ENCODE assay signal across 8 cellular contexts in the genomic region with DNA sequence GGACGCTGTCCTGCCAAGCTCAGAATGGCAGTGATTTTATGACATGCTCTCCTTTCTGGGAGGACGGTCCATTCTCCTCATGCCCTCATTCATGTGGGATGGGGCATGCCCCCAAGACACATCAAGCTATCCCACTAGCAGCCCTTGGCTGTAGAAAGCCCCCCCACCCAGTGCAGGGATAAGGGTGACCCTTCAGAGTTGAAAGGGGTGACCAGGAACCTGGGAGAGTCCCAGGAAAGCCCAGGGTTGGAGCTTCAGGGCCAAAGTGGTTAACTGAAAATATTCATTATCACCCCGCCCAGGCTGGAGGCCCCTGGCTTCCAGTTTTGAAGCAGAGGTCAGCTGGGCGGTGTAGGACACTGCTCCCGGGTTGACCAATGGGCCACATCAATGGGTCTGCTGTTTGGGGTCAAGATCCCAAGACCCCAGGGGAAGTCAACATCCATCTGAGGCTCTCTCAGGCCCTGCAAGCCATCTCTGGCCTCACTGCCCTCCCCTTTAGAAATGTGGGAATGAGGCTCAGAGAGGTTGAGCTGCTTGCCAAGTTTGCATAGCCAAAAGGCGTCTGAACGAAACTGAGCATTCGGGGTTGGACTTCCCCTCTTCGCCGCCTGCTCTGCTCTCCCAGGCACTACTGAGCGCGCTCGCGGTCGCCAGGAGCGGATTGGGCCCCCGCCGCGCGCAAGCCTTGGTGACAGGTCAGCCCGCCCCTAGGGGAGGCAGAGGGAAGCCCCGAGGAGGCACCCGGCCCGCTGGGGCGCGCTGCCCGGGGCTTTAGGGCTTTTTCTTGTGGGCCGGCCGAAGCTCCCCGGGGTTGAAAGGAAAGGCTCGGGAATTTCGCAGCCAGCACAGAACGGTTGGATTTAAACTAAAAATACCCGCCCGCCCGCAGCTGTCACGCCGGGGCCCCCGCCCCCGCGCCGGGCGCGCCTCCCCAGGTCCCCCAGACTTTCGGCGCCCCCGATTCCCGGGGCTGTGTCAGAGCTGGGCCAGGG. TPM values are rescaled to one million over a fixed set of nuclear protein-coding genes. Genes with fewer than 3 reads are reported as not detected.
DNase-seq lines count a peak whose midpoint lies in the region; ATAC-seq and TF ChIP-seq lines count a peak whose summit lies in the region.

No MANE protein-coding gene starts in this region.

- 5% methylated on average over 48 of the region's 48 CpGs for WGBS in urinary bladder

- POLR2A ChIA-PET in CD8-positive, alpha-beta memory T cell (lab: Charles Lee), result interaction anchor here (1.1 to 2.2 kb wide), 3 partner anchors 12 to 52 kb away, joined by 3 to 16 read pairs (median 4); partner anchors contain the start of gene GLRX5
- POLR2A ChIA-PET in RWPE1 (lab: Yijun Ruan, JAX; ENCODE audit: low non-redundant PET), result no interaction called here

- peaks cover 68% of the 10 kb centered on the region for H3K4me1 ChIP-seq in CD8-positive, alpha-beta memory T cell (ENCODE audit: insufficient read depth, low read length)
- H3K4me1 ChIP-seq in urinary bladder (ENCODE audit: insufficient read depth), result peaks cover 3% of the 10 kb centered on the region

- H3K4me1 Mint-ChIP-seq in CD8-positive, alpha-beta memory T cell, result peaks cover 66 to 83% (median 75%) of the 10 kb centered on the region in 3 donors

- H3K27me3 Mint-ChIP-seq in CD8-positive, alpha-beta memory T cell, result no peaks in the 10 kb centered on the region

- H3K27me3 ChIP-seq in CD8-positive, alpha-beta memory T cell (ENCODE audit: insufficient read depth, low read length, poor library complexity, severe bottlenecking), result no peaks in the 10 kb centered on the region

- H3K9me3 Mint-ChIP-seq in CD8-positive, alpha-beta memory T cell, result no peaks in the 10 kb centered on the region

- peak; percentile 41; the same call in 1 of the 2 replicates for TF ChIP-seq CTCF in RWPE1 (conservative IDR thresholded peaks at IDR 0.05; ENCODE audit: low read depth)

- H3K9me3 ChIP-seq in CD8-positive, alpha-beta memory T cell (ENCODE audit: low read length), result no peaks in the 10 kb centered on the region

- peak; percentile 79 to 86 (median 81) for DNase-seq in CD8-positive, alpha-beta memory T cell
- DNase-seq in RWPE1 (ENCODE audit: low spot score), result no peak
- peak; percentile 78 for DNase-seq in activated gamma-delta T cell treated with Interleukin-2 at 50 U/mL for 16 hours
- peak in 40 of 42 donors; percentile 45 to 87 (median 76) for DNase-seq in head of caudate nucleus
- peak; percentile 92 for DNase-seq in posterior vena cava (ENCODE audit: low spot score)

- no peaks in the 10 kb centered on the region for H3K36me3 ChIP-seq in CD8-positive, alpha-beta memory T cell (ENCODE audit: insufficient read depth, low read length)
- H3K36me3 ChIP-seq in urinary bladder (ENCODE audit: insufficient read depth), result no peaks in the 10 kb centered on the region

- peak overlapping the region; percentile 44 for H3K27ac ChIP-seq in CD8-positive, alpha-beta memory T cell (ENCODE audit: low read depth, low read length)
- peak overlapping the region; percentile 79 for H3K27ac ChIP-seq in RWPE1
- H3K27ac ChIP-seq in urinary bladder (ENCODE audit: low read depth), result peak overlapping the region; percentile 14

- CTCF ChIA-PET in CD8-positive, alpha-beta memory T cell (lab: Charles Lee), result interaction anchor here (0.7 to 3.1 kb wide), 16 partner anchors 11 to 71 kb away, joined by 3 to 22 read pairs (median 4); no protein-coding TSS in a partner anchor
- CTCF ChIA-PET in RWPE1 (lab: Yijun Ruan, JAX), result interaction anchor here (0.5 to 4.3 kb wide), 9 partner anchors 32 to 336 kb away, joined by 3 to 20 read pairs (median 4); no protein-coding TSS in a partner anchor

- intact Hi-C loops in head of caudate nucleus (cut with DNase I) (no loop called here), posterior vena cava (cut with DNase I) (no loop called here)

- peaks cover 0 to 9% (median 0%) of the 10 kb centered on the region in 3 donors for H3K36me3 Mint-ChIP-seq in CD8-positive, alpha-beta memory T cell

- peak overlapping the region; percentile 85 to 98 (median 96) for H3K27ac Mint-ChIP-seq in CD8-positive, alpha-beta memory T cell

- ATAC-seq in GM19397 (IDR thresholded peaks at IDR 0.05; ENCODE audit: unreplicated experiment), result peak; percentile 89
- peak; percentile 70 for ATAC-seq in HG03558 (IDR thresholded peaks at IDR 0.05; ENCODE audit: extremely low read depth, unreplicated experiment)

- peak overlapping the region; percentile 91 to 95 (median 93) for H3K4me3 Mint-ChIP-seq in CD8-positive, alpha-beta memory T cell

- H3K4me3 ChIP-seq in CD8-positive, alpha-beta memory T cell (ENCODE audit: low read length), result peak overlapping the region; percentile 64
- H3K4me3 ChIP-seq in urinary bladder (ENCODE audit: low read depth, low read length), result peak overlapping the region; percentile 90

RNA-seq across cellular contexts. Expression of gene SYNE3, which starts 0.6 kb away (rescaled TPM):
- total RNA-seq in CD8-positive, alpha-beta memory T cell, result 10 to 100 TPM; 37.6 to 39.7 TPM
- polyA plus RNA-seq in CD8-positive, alpha-beta memory T cell, result 4.3 TPM
- total RNA-seq in posterior vena cava (10 to 100 TPM; 35.7 to 40.0 TPM), urinary bladder (14.6 TPM)
- polyA plus RNA-seq in urinary bladder, result 4.5 TPM

RNA-seq across cellular contexts. Expression of gene GLRX5, which starts 19.0 kb away (rescaled TPM):
- 10 to 100 TPM; 52.9 to 54.6 TPM for total RNA-seq in CD8-positive, alpha-beta memory T cell
- polyA plus RNA-seq in CD8-positive, alpha-beta memory T cell, result 72.9 TPM
- total RNA-seq in posterior vena cava (10 to 100 TPM; 21.7 to 25.6 TPM), urinary bladder (28.9 TPM)
- 39.4 TPM for polyA plus RNA-seq in urinary bladder

Comparison
In these comparisons a context has a peak if more than half of its experiments do, and no peak if none do; other contexts are left out.
1. H3K27ac ChIP-seq: peak in every context shown above with its lines; median percentile 79 in RWPE1; 44 in CD8-positive, alpha-beta memory T cell; 14 in urinary bladder.